In genomic region chr3:73546961-73547360, GRCh38 we compare ENCODE assay signal across 15 cellular contexts.
DNase-seq lines count a peak whose midpoint lies in the region; ATAC-seq and TF ChIP-seq lines count a peak whose summit lies in the region.
"Had no signal": no experiment of that assay in that cellular context is flagged by ENCODE, and none has a peak within 500 bp of the region (broad histone marks: within the 10 kb centered on the region; RNA-seq: fewer than 3 reads in every experiment).

No MANE protein-coding gene starts in this region.

- DNase-seq in HFF-Myc (ENCODE audit: extremely low read depth, low read depth) = peak; percentile 59
- peak; percentile 89 for DNase-seq in mammary epithelial cell
- DNase-seq in kidney glomerular epithelial cell (lab: John Stamatoyannopoulos, UW) = peak; percentile 78
- DNase-seq in tibial artery = no peak
- no peak for DNase-seq in DMS79 (lab: John Stamatoyannopoulos, UW)
- no peak for DNase-seq in SIG-M5 treated with dmso at 0.1 percent for 504 hours (lab: John Stamatoyannopoulos, UW; ENCODE audit: unreplicated experiment)
- DNase-seq: activated CD8-positive, alpha-beta T cell treated with anti-CD3 and anti-CD28 coated beads for 36 hours; activated naive CD8-positive, alpha-beta T cell treated with anti-CD3 and anti-CD28 coated beads, Interleukin-2, amount 50 U/mL, for 24 hours; DND-41; H9; midbrain; stimulated activated CD4-positive, alpha-beta T cell treated with anti-CD3 and anti-CD28 coated beads, Interleukin-4, amount 100 ng/mL, for 1 hour; SW 1271 had no signal

- intact Hi-C loops in mammary epithelial cell (cut with micrococcal nuclease) = no loop called here
- intact Hi-C loops in tibial artery (cut with DNase I; ENCODE audit: low total_unique reads) = no loop called here

- BruUV-seq in mammary epithelial cell (replicated peaks; lab: Mats Ljungman, UMichigan) = no TSS peak

- peak overlapping the region; percentile 1; the same call in 1 of the 2 replicates for H3K4me3 ChIP-seq in HFF-Myc (replicated peaks; ENCODE audit: low read depth, low read length)
- H3K4me3 ChIP-seq in mammary epithelial cell (replicated peaks in 1 of 3; ENCODE audit: insufficient read depth in 1 of 3, low read depth in 2 of 3, low read length in 3 of 3) = no peak overlapping the region
- H3K4me3 ChIP-seq in tibial artery = no peak overlapping the region

- dilution Hi-C loops in mammary epithelial cell (cut with HindIII; ENCODE audit: low sequenced_read_pairs) = loop anchor here (5.0 kb wide), 1 partner anchor 80 kb away; no protein-coding TSS in a partner anchor

- peak overlapping the region; percentile 70 for H2AFZ ChIP-seq in mammary epithelial cell (ENCODE audit: low read depth, low read length)

- H3K4me2 ChIP-seq in mammary epithelial cell (ENCODE audit: insufficient read depth, low read depth, low read length) = peak overlapping the region; percentile 61

- H3K36me3 ChIP-seq in mammary epithelial cell (ENCODE audit: insufficient read depth, low read length) (no peaks in the 10 kb centered on the region), tibial artery (no peaks in the 10 kb centered on the region)

- TF ChIP-seq CTCF in HFF-Myc (IDR thresholded peaks at IDR 0.05; ENCODE audit: low read depth, low read length, missing control alignments) (no peak), mammary epithelial cell (conservative IDR thresholded peaks at IDR 0.05 in 1 of 2, IDR thresholded peaks at IDR 0.05 in 1 of 2; ENCODE audit: extremely low read depth in 1 of 2, insufficient read depth in 1 of 2, low read depth in 1 of 2, low read length in 2 of 2) (no peak), tibial artery (IDR thresholded peaks at IDR 0.05) (no peak)

- no peak overlapping the region for H3K9ac ChIP-seq in mammary epithelial cell (ENCODE audit: insufficient read depth, low read length)

- ATAC-seq in HG02798 (IDR thresholded peaks at IDR 0.05; ENCODE audit: poor library complexity, unreplicated experiment) = no peak
- no peak for ATAC-seq in GM21825 (IDR thresholded peaks at IDR 0.05; ENCODE audit: unreplicated experiment)
- ATAC-seq: activated CD8-positive, alpha-beta T cell treated with anti-CD3 and anti-CD28 coated beads for 36 hours; activated naive CD8-positive, alpha-beta T cell treated with anti-CD3 and anti-CD28 coated beads, Interleukin-2, amount 50 U/mL, for 24 hours had no signal

- 0% methylated on average over 3 of the region's 3 CpGs for WGBS in mammary epithelial cell (ENCODE audit: low coverage, missing lambda C conversion rate)

- peak overlapping the region; percentile 63 for H3K27ac ChIP-seq in mammary epithelial cell (ENCODE audit: insufficient read depth, low read depth, low read length)
- peak overlapping the region; percentile 64 to 75 for H3K27ac ChIP-seq in tibial artery

- no peaks in the 10 kb centered on the region for H3K27me3 ChIP-seq in mammary epithelial cell (ENCODE audit: insufficient read depth, low read length)
- H3K27me3 ChIP-seq in tibial artery = no peaks in the 10 kb centered on the region

- no peaks in the 10 kb centered on the region for H3K79me2 ChIP-seq in mammary epithelial cell (ENCODE audit: insufficient read depth, low read length)

- CTCF ChIA-PET in mammary epithelial cell (lab: Charles Lee; ENCODE audit: low non-redundant PET) = interaction anchor here (0.5 kb wide), 1 partner anchor 58 kb away, joined by 3 read pairs; no protein-coding TSS in a partner anchor

- no peaks in the 10 kb centered on the region for H4K20me1 ChIP-seq in mammary epithelial cell (ENCODE audit: insufficient read depth, low read length)

- H3K4me1 ChIP-seq in mammary epithelial cell (ENCODE audit: insufficient read depth, low read length) = peaks cover 24% of the 10 kb centered on the region
- peaks cover 0 to 61% (median 35%) of the 10 kb centered on the region in 4 donors for H3K4me1 ChIP-seq in tibial artery

- H3K9me3 ChIP-seq in mammary epithelial cell (replicated peaks; ENCODE audit: insufficient read depth, low read length) (no peaks in the 10 kb centered on the region), tibial artery (no peaks in the 10 kb centered on the region)

- in situ Hi-C loops in mammary epithelial cell (cut with MboI; ENCODE audit: low sequenced_read_pairs in 2 of 2) = no loop called here

Comparison
In these comparisons a context has a peak if more than half of its experiments do, and no peak if none do; other contexts are left out.
1. DNase-seq: peak in HFF-Myc (single experiment), mammary epithelial cell (single experiment) and kidney glomerular epithelial cell (single experiment); none in tibial artery (0 of 2), DMS79 (single experiment) and SIG-M5 treated with dmso at 0.1 percent for 504 hours (single experiment).